ENCODE assay signal across 23 cellular contexts in the genomic region with DNA sequence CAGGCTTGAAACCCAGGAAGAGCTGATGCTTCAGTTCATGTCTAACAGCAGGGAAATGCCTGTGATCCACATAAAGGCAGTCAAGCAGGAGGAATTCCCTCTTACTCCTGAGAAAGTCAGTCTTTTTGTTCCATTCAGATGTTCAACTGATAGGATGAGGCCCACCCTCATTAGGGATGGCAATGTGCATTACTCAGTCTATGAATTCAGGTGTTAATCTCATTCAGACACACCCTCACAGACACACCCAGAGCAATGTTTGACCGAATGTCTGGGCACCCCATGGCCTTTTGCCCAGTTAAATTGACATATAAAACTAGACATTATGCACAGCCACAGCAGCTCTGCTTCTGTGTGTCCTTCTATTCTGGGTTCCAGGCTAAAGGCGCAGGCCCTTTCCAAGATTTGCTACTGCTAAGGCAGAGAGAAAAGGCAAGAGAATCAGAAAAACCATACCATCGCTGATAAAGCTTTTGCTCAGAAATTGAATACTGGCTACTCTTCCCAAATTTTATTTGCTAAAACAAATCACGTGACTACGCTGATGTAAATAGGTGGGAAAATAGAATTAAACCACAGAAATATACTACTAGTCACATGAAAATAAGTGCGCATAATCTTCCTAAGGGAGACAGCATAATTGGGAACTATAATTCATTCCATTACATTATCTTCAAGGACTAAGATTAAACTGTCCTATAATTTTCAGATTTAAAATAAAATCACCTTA.
"Had no signal": no experiment of that assay in that cellular context is flagged by ENCODE, and none has a peak within 500 bp of the region (broad histone marks: within the 10 kb centered on the region; RNA-seq: fewer than 3 reads in every experiment).

No MANE protein-coding gene starts in this region.

- FAIRE-seq: pancreas had no signal

- H3K36me3 Mint-ChIP-seq: natural killer cell; stimulated activated memory B cell treated with anti-CD40 and anti-IgM and Interleukin-4, amounts not matched to agents 10 μg/mL and 1 μg/mL and 100 μg/mL, for 72 hours; type B pancreatic cell had no signal

- H3K27ac ChIP-seq: cardiac muscle cell, coronary artery, epithelial cell of prostate, foreskin keratinocyte, gastroesophageal sphincter, heart left ventricle, hepatocyte, lower lobe of right lung, neutrophil, pancreas, suprapubic skin had no signal

- H3K4me3 ChIP-seq: cardiac muscle cell, coronary artery, gastroesophageal sphincter, heart left ventricle, hepatocyte, lower lobe of right lung, pancreas, suprapubic skin had no signal

- H3K4me2 ChIP-seq: hepatocyte had no signal

- H3K36me3 ChIP-seq: cardiac muscle cell, gastroesophageal sphincter, heart left ventricle, lower lobe of right lung, neutrophil, pancreas, suprapubic skin had no signal

- ATAC-seq: effector memory CD8-positive, alpha-beta T cell; esophagus mucosa; foreskin keratinocyte; gastroesophageal sphincter; heart left ventricle; left cardiac atrium; left ventricle myocardium superior; lower lobe of right lung; natural killer cell; pancreas; sciatic nerve; stimulated activated memory B cell treated with anti-CD40 and anti-IgM and Interleukin-4, amounts not matched to agents 10 μg/mL and 1 μg/mL and 100 μg/mL, for 72 hours had no signal

- H3K4me1 Mint-ChIP-seq: natural killer cell had no signal

- H3K4me1 ChIP-seq: foreskin keratinocyte, gastroesophageal sphincter, heart left ventricle, lower lobe of right lung, pancreas, suprapubic skin had no signal

- DNase-seq: effector memory CD8-positive, alpha-beta T cell; heart left ventricle; left cardiac atrium; left ventricle myocardium superior; lower lobe of right lung; natural killer cell; pancreas; stimulated activated CD4-positive, alpha-beta T cell treated with anti-CD3 and anti-CD28 coated beads, Interleukin-4, amount 100 ng/mL, for 4 hours had no signal

- H3K27ac Mint-ChIP-seq: effector memory CD8-positive, alpha-beta T cell; natural killer cell; progenitor cell of endocrine pancreas; stimulated activated memory B cell treated with anti-CD40 and anti-IgM and Interleukin-4, amounts not matched to agents 10 μg/mL and 1 μg/mL and 100 μg/mL, for 72 hours; stimulated activated naive CD8-positive, alpha-beta T cell treated with anti-CD3 and anti-CD28 coated beads, Interleukin-15, Interleukin-2, amounts not matched to agents 100 ng/mL and 50 ng/mL, for 24 hours; type B pancreatic cell had no signal

- H2AFZ ChIP-seq: hepatocyte had no signal

- H3K4me3 Mint-ChIP-seq: effector memory CD8-positive, alpha-beta T cell; natural killer cell; neural crest cell; stimulated activated memory B cell treated with anti-CD40 and anti-IgM and Interleukin-4, amounts not matched to agents 10 μg/mL and 1 μg/mL and 100 μg/mL, for 72 hours; stimulated activated naive CD8-positive, alpha-beta T cell treated with anti-CD3 and anti-CD28 coated beads, Interleukin-15, Interleukin-2, amounts not matched to agents 100 ng/mL and 50 ng/mL, for 24 hours; type B pancreatic cell had no signal

- H3K79me2 ChIP-seq: hepatocyte had no signal

- H3K27me3 ChIP-seq: cardiac muscle cell, foreskin keratinocyte, gastroesophageal sphincter, heart left ventricle, hepatocyte, neutrophil, pancreas, suprapubic skin had no signal

- H3K9me3 Mint-ChIP-seq: effector memory CD8-positive, alpha-beta T cell; natural killer cell; neural crest cell; stimulated activated memory B cell treated with anti-CD40 and anti-IgM and Interleukin-4, amounts not matched to agents 10 μg/mL and 1 μg/mL and 100 μg/mL, for 72 hours; stimulated activated naive CD8-positive, alpha-beta T cell treated with anti-CD3 and anti-CD28 coated beads, Interleukin-15, Interleukin-2, amounts not matched to agents 100 ng/mL and 50 ng/mL, for 24 hours; type B pancreatic cell had no signal

- H3K9me3 ChIP-seq: gastroesophageal sphincter, heart left ventricle, lower lobe of right lung, neutrophil, pancreas, suprapubic skin had no signal

- H3K27me3 Mint-ChIP-seq: effector memory CD8-positive, alpha-beta T cell; progenitor cell of endocrine pancreas; stimulated activated memory B cell treated with anti-CD40 and anti-IgM and Interleukin-4, amounts not matched to agents 10 μg/mL and 1 μg/mL and 100 μg/mL, for 72 hours; stimulated activated naive CD8-positive, alpha-beta T cell treated with anti-CD3 and anti-CD28 coated beads, Interleukin-15, Interleukin-2, amounts not matched to agents 100 ng/mL and 50 ng/mL, for 24 hours; type B pancreatic cell had no signal
